Comparison of ENCODE assay signal across 8 cellular contexts in the genomic region with DNA sequence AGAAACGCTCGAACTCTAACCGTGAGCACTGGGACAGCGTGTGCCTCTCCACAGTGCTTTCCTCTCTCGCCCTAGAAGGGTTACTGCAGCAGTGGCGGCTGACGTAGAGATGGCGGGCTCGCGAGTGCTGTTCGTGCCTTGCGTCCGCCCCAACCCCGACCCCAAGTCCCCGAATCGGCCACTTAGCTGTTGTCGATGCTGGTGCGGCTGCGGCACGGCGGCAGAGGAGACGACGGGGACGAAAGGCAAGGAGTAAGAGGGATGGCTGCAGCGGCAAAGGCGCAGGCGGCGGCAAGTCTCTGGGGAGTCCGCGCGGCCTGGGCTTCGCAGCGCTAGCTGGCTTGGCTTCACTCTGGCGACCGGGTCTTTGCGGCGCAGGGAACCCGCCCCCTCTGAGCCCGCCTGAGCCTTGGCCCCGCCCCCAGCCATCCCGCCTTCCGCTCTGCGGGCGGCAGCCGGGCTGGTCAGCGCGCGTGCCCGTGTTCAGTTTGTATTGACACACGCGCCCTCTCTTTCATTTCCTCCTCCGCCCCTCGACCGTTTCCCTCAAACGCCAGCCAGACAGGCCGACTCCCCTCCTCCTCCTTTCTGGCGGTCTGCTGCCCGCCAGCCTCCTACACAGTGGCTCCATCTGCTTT.
DNase-seq lines count a peak whose midpoint lies in the region; ATAC-seq and FAIRE-seq lines count a peak whose summit lies in the region.

Gene SPIN4 (minus strand): TSS at position 354 of the 638 bp plus-strand sequence. CDS start 513 bp downstream, outside the sequence.

- H3K27me3 ChIP-seq in layer of hippocampus (ENCODE audit: control insufficient read depth, insufficient read depth, low read length) = no peaks in the 10 kb centered on the region

- peak; percentile 10 for FAIRE-seq in colon (lab: Jason Lieb, UNC)

- H3K27ac ChIP-seq in layer of hippocampus (ENCODE audit: low read depth, low read length) = peak within 1 kb of the TSS; percentile 67

- DNase-seq in AG20443 (ENCODE audit: low spot score) (peak; percentile 92), NCI-H446 treated with DMSO at 0.1 percent for 48 hours (lab: John Stamatoyannopoulos, UW) (peak; percentile 86)
- DNase-seq in activated CD4-positive, alpha-beta T cell treated with anti-CD3 and anti-CD28 coated beads for 24 hours (ENCODE audit: low read depth in 2 of 2) = peak; percentile 40 to 47
- DNase-seq in stimulated activated CD4-positive, alpha-beta T cell treated with anti-CD3 and anti-CD28 coated beads, Interleukin-1b, Interleukin-23, amount 100 ng/mL, for 4 hours (ENCODE audit: low read depth in 2 of 2) = peak; percentile 20 to 51

- ATAC-seq in GM19025 (IDR thresholded peaks at IDR 0.05; ENCODE audit: low read depth, unreplicated experiment) = peak; percentile 92
- ATAC-seq in HG03280 (IDR thresholded peaks at IDR 0.05; ENCODE audit: unreplicated experiment) = peak; percentile 94

Comparison
In these comparisons a context has a peak if more than half of its experiments do, and no peak if none do; other contexts are left out.
1. Peak in every context shown above with its lines: DNase-seq, ATAC-seq and H3K27ac ChIP-seq.
2. DNase-seq: peak in every context shown above with its lines; median percentile 92 in AG20443; 86 in NCI-H446 treated with DMSO at 0.1 percent for 48 hours; 44 in activated CD4-positive, alpha-beta T cell treated with anti-CD3 and anti-CD28 coated beads for 24 hours; 36 in stimulated activated CD4-positive, alpha-beta T cell treated with anti-CD3 and anti-CD28 coated beads, Interleukin-1b, Interleukin-23, amount 100 ng/mL, for 4 hours.